Comparison of ENCODE assay signal across 1 cellular context in genomic region chr12:121264951-121265350, GRCh38.
TF ChIP-seq lines count a peak whose summit lies in the region.

No MANE protein-coding gene starts in this region.

TF ChIP-seq in WTC11, 78 proteins besides CTCF, POLR2A, EP300 and RAD21 (continued from another document):
- TF ChIP-seq PREB (CRISPR knock-in tag; IDR thresholded peaks at IDR 0.05; ENCODE audit: borderline replicate concordance) = no peak
- TF ChIP-seq TP53 (CRISPR knock-in tag; IDR thresholded peaks at IDR 0.05) = no peak
- no peak for TF ChIP-seq ZBTB21 (CRISPR knock-in tag; IDR thresholded peaks at IDR 0.05; ENCODE audit: borderline replicate concordance)
